ENCODE assay signal across 26 cellular contexts in the genomic region with DNA sequence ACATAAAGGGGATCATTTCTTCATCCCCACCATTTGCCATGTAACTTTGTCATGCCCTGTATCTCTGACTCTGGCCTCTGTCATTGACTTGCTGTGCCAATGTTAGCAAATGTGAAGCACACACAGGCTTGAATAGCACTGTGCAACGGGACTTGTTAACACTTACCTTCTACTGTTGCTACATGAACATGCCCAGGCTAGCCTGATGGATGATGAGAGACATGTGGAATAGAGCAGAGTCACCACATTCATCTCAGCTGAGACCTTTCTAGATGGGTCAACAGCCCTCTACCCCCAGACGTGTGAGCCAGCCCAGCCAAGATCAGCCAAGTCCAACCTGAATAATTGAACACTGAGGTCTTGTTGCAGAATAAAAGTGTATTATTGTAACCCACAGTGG.
"Had no signal": no experiment of that assay in that cellular context is flagged by ENCODE, and none has a peak within 500 bp of the region (broad histone marks: within the 10 kb centered on the region; RNA-seq: fewer than 3 reads in every experiment).

No MANE protein-coding gene starts in this region.

- H3K4me3 ChIP-seq: adrenal gland, ascending aorta, colonic mucosa, dorsolateral prefrontal cortex, esophagus squamous epithelium, left lung, lung, neural progenitor cell, right lobe of liver, skin epidermis, thyroid gland had no signal

- H3K36me3 Mint-ChIP-seq: activated naive CD8-positive, alpha-beta T cell; mesothelial cell of epicardium; naive thymus-derived CD8-positive, alpha-beta T cell; neural progenitor cell had no signal

- H3K36me3 ChIP-seq: adrenal gland, ascending aorta, colonic mucosa, esophagus squamous epithelium, left lung, neural progenitor cell, right lobe of liver, thyroid gland had no signal

- H3K4me1 Mint-ChIP-seq: mesothelial cell of epicardium; naive thymus-derived CD8-positive, alpha-beta T cell; neural progenitor cell had no signal

- H3K27me3 ChIP-seq: adrenal gland, ascending aorta, colonic mucosa, esophagus squamous epithelium, left lung, neural progenitor cell, right lobe of liver, thyroid gland had no signal

- H3K4me3 Mint-ChIP-seq: activated naive CD8-positive, alpha-beta T cell; activated T-cell treated with anti-CD3 and anti-CD28 coated beads, Interleukin-2, amount 50 U/mL, for 4 hours; effector memory CD8-positive, alpha-beta T cell; mesothelial cell of epicardium; naive thymus-derived CD8-positive, alpha-beta T cell; neural progenitor cell; stimulated activated naive CD8-positive, alpha-beta T cell treated with anti-CD3 and anti-CD28 coated beads, Interleukin-15, Interleukin-2, amounts not matched to agents 100 ng/mL and 50 ng/mL, for 24 hours had no signal

- H3K27me3 Mint-ChIP-seq: activated naive CD8-positive, alpha-beta T cell; effector memory CD8-positive, alpha-beta T cell; stimulated activated naive CD8-positive, alpha-beta T cell treated with anti-CD3 and anti-CD28 coated beads, Interleukin-15, Interleukin-2, amounts not matched to agents 100 ng/mL and 50 ng/mL, for 24 hours had no signal

- H3K9me3 ChIP-seq: adrenal gland, ascending aorta, colonic mucosa, esophagus squamous epithelium, left lung, right lobe of liver, thyroid gland had no signal

- H3K9me3 Mint-ChIP-seq: activated T-cell treated with anti-CD3 and anti-CD28 coated beads, Interleukin-2, amount 50 U/mL, for 4 hours; neural progenitor cell had no signal

- H3K27ac Mint-ChIP-seq: activated naive CD8-positive, alpha-beta T cell; activated T-helper 2 cell treated with anti-CD3 and anti-CD28 coated beads, Interferon-gamma antibody, Interleukin-2, Interleukin-4, amounts not matched to agents 10 μg/mL and 5 μg/mL and 100 μg/mL, durations not matched to agents 14 hours and 24 hours and 36 hours; effector memory CD8-positive, alpha-beta T cell; mesothelial cell of epicardium; naive thymus-derived CD8-positive, alpha-beta T cell; neural progenitor cell; stimulated activated naive CD8-positive, alpha-beta T cell treated with anti-CD3 and anti-CD28 coated beads, Interleukin-15, Interleukin-2, amounts not matched to agents 100 ng/mL and 50 ng/mL, for 24 hours had no signal

- DNase-seq: activated CD4-positive, alpha-beta T cell treated with anti-CD3 and anti-CD28 coated beads for 1 hour; activated CD4-positive, alpha-beta T cell treated with anti-CD3 and anti-CD28 coated beads, Interleukin-2, amount 50 U/mL, for 4 hours; activated CD8-positive, alpha-beta memory T cell treated with anti-CD3 and anti-CD28 coated beads for 24 hours; activated CD8-positive, alpha-beta memory T cell treated with anti-CD3 and anti-CD28 coated beads, Interleukin-2, amount 50 U/mL, for 4 hours; activated naive CD4-positive, alpha-beta T cell; activated T-cell treated with anti-CD3 and anti-CD28 coated beads, Interleukin-2, amount 50 U/mL, for 4 hours; adrenal gland; colonic mucosa; dorsolateral prefrontal cortex; effector memory CD8-positive, alpha-beta T cell; esophagus squamous epithelium; left lung; naive thymus-derived CD8-positive, alpha-beta T cell; posterior cingulate gyrus; right lobe of liver; stimulated activated CD4-positive, alpha-beta T cell treated with anti-CD3 and anti-CD28 coated beads, Interleukin-1b, Interleukin-23, amount 100 ng/mL, for 48 hours; substantia nigra; thyroid gland had no signal

- ATAC-seq: activated T-cell treated with anti-CD3 and anti-CD28 coated beads, Interleukin-2, amount 50 U/mL, for 4 hours; effector memory CD8-positive, alpha-beta T cell; left lung; naive thymus-derived CD8-positive, alpha-beta T cell; right lobe of liver had no signal

- H3K27ac ChIP-seq: adrenal gland, ascending aorta, colonic mucosa, esophagus squamous epithelium, left lung, neural progenitor cell, right lobe of liver, thyroid gland had no signal

- H3K4me1 ChIP-seq: adrenal gland, ascending aorta, colonic mucosa, esophagus squamous epithelium, left lung, neural progenitor cell, right lobe of liver, thyroid gland had no signal
